ENCODE assay signal across 31 cellular contexts in genomic region chr18:30588673-30589164, GRCh38.
"Had no signal": no experiment of that assay in that cellular context is flagged by ENCODE, and none has a peak within 500 bp of the region (broad histone marks: within the 10 kb centered on the region; RNA-seq: fewer than 3 reads in every experiment).

No MANE protein-coding gene starts in this region.

- H3K4me3 Mint-ChIP-seq: naive thymus-derived CD8-positive, alpha-beta T cell; natural killer cell treated with Interleukin-12 subunit alpha and Interleukin-12 subunit beta and Interleukin-15 and Interleukin-18, amount 100 ng/mL, for 72 hours; nephron progenitor cell; neural crest cell; stimulated activated effector memory CD8-positive, alpha-beta T cell treated with anti-CD3 and anti-CD28 coated beads, Interleukin-12 subunit alpha, Interleukin-12 subunit beta, amount 100 ng/mL, for 72 hours; stimulated activated naive B cell treated with anti-CD40 and anti-IgM and Interleukin-4, amounts not matched to agents 10 μg/mL and 1 μg/mL and 100 μg/mL, for 72 hours; stimulated activated naive CD8-positive, alpha-beta T cell treated with anti-CD3 and anti-CD28 coated beads, Interleukin-15, Interleukin-2, amounts not matched to agents 100 ng/mL and 50 ng/mL, for 24 hours had no signal

- DNase-seq: naive thymus-derived CD8-positive, alpha-beta T cell; nephron progenitor cell; nucleus accumbens; ovary; posterior cingulate gyrus; psoas muscle; right cardiac atrium; right lobe of liver; sigmoid colon; small intestine; stimulated activated CD4-positive, alpha-beta T cell treated with anti-CD3 and anti-CD28 coated beads, Interleukin-15, amount 100 ng/mL, for 24 hours; stimulated activated CD4-positive, alpha-beta T cell treated with anti-CD3 and anti-CD28 coated beads, Interleukin-2, amount 100 ng/mL, for 24 hours; stimulated activated CD4-positive, alpha-beta T cell treated with anti-CD3 and anti-CD28 coated beads, Interleukin-2, amount 100 ng/mL, for 48 hours; stimulated activated CD4-positive, alpha-beta T cell treated with anti-CD3 and anti-CD28 coated beads, Interleukin-4, amount 100 ng/mL, for 24 hours; stimulated activated naive B cell treated with anti-CD40 and anti-IgM and Interleukin-4, amounts not matched to agents 10 μg/mL and 1 μg/mL and 100 μg/mL, for 72 hours; stimulated activated naive CD4-positive, alpha-beta T cell treated with Interleukin-2 at 50 U/mL for 16 hours; stomach; thyroid gland; trophoblast cell; upper lobe of left lung had no signal

- H3K27ac ChIP-seq: neutrophil, ovary, parathyroid adenoma, psoas muscle, right lobe of liver, sigmoid colon, stomach, thoracic aorta, thyroid gland, tibial nerve, upper lobe of left lung, vagina had no signal

- FAIRE-seq: small intestine, urothelium cell line had no signal

- H3K4me1 ChIP-seq: parathyroid adenoma, psoas muscle, right lobe of liver, sigmoid colon, stomach, thyroid gland, tibial nerve, upper lobe of left lung, vagina had no signal

- H3K4me3 ChIP-seq: ovary, psoas muscle, right lobe of liver, sigmoid colon, stomach, thoracic aorta, thyroid gland, tibial nerve, upper lobe of left lung, vagina had no signal

- H3K9me3 ChIP-seq: neutrophil, ovary, psoas muscle, right lobe of liver, sigmoid colon, stomach, thoracic aorta, thyroid gland, tibial nerve, upper lobe of left lung, vagina had no signal

- H3K27ac Mint-ChIP-seq: naive thymus-derived CD8-positive, alpha-beta T cell; natural killer cell treated with Interleukin-12 subunit alpha and Interleukin-12 subunit beta and Interleukin-15 and Interleukin-18, amount 100 ng/mL, for 72 hours; nephron progenitor cell; progenitor cell of endocrine pancreas; stimulated activated effector memory CD8-positive, alpha-beta T cell treated with anti-CD3 and anti-CD28 coated beads, Interleukin-12 subunit alpha, Interleukin-12 subunit beta, amount 100 ng/mL, for 72 hours; stimulated activated naive B cell treated with anti-CD40 and anti-IgM and Interleukin-4, amounts not matched to agents 10 μg/mL and 1 μg/mL and 100 μg/mL, for 72 hours; stimulated activated naive CD8-positive, alpha-beta T cell treated with anti-CD3 and anti-CD28 coated beads, Interleukin-15, Interleukin-2, amounts not matched to agents 100 ng/mL and 50 ng/mL, for 24 hours had no signal

- H3K79me2 ChIP-seq: parathyroid adenoma had no signal

- H3K27me3 ChIP-seq: neutrophil, ovary, right lobe of liver, sigmoid colon, stomach, thyroid gland, tibial nerve, upper lobe of left lung, vagina had no signal

- H3K9ac ChIP-seq: parathyroid adenoma had no signal

- H3K36me3 ChIP-seq: neutrophil, ovary, right lobe of liver, sigmoid colon, stomach, thoracic aorta, thyroid gland, tibial nerve, upper lobe of left lung, vagina had no signal

- H2AFZ ChIP-seq: parathyroid adenoma had no signal

- H3K27me3 Mint-ChIP-seq: naive thymus-derived CD8-positive, alpha-beta T cell; natural killer cell treated with Interleukin-12 subunit alpha and Interleukin-12 subunit beta and Interleukin-15 and Interleukin-18, amount 100 ng/mL, for 72 hours; progenitor cell of endocrine pancreas; stimulated activated naive B cell treated with anti-CD40 and anti-IgM and Interleukin-4, amounts not matched to agents 10 μg/mL and 1 μg/mL and 100 μg/mL, for 72 hours; stimulated activated naive CD8-positive, alpha-beta T cell treated with anti-CD3 and anti-CD28 coated beads, Interleukin-15, Interleukin-2, amounts not matched to agents 100 ng/mL and 50 ng/mL, for 24 hours had no signal

- H3K9me3 Mint-ChIP-seq: nephron progenitor cell had no signal

- H3K36me3 Mint-ChIP-seq: stimulated activated effector memory CD8-positive, alpha-beta T cell treated with anti-CD3 and anti-CD28 coated beads, Interleukin-12 subunit alpha, Interleukin-12 subunit beta, amount 100 ng/mL, for 72 hours; stimulated activated naive B cell treated with anti-CD40 and anti-IgM and Interleukin-4, amounts not matched to agents 10 μg/mL and 1 μg/mL and 100 μg/mL, for 72 hours had no signal

- H3K4me1 Mint-ChIP-seq: naive thymus-derived CD8-positive, alpha-beta T cell; nephron progenitor cell; neural crest cell; stimulated activated effector memory CD8-positive, alpha-beta T cell treated with anti-CD3 and anti-CD28 coated beads, Interleukin-12 subunit alpha, Interleukin-12 subunit beta, amount 100 ng/mL, for 72 hours; stimulated activated naive B cell treated with anti-CD40 and anti-IgM and Interleukin-4, amounts not matched to agents 10 μg/mL and 1 μg/mL and 100 μg/mL, for 72 hours had no signal

- ATAC-seq: naive thymus-derived CD8-positive, alpha-beta T cell; natural killer cell treated with Interleukin-12 subunit alpha and Interleukin-12 subunit beta and Interleukin-15 and Interleukin-18, amount 100 ng/mL, for 72 hours; psoas muscle; right cardiac atrium; right lobe of liver; stimulated activated effector memory CD8-positive, alpha-beta T cell treated with anti-CD3 and anti-CD28 coated beads, Interleukin-12 subunit alpha, Interleukin-12 subunit beta, amount 100 ng/mL, for 72 hours; stimulated activated naive B cell treated with anti-CD40 and anti-IgM and Interleukin-4, amounts not matched to agents 10 μg/mL and 1 μg/mL and 100 μg/mL, for 72 hours had no signal
